ENCODE assay signal across 8 cellular contexts in genomic region chr9:129610193-129610472, GRCh38. TPM values are rescaled to one million over a fixed set of nuclear protein-coding genes. Genes with fewer than 3 reads are reported as not detected.
DNase-seq lines count a peak whose midpoint lies in the region; ATAC-seq, FAIRE-seq and TF ChIP-seq lines count a peak whose summit lies in the region.

No MANE protein-coding gene starts in this region.

- no peaks in the 10 kb centered on the region for H3K36me3 Mint-ChIP-seq in activated CD4-positive, alpha-beta T cell treated with anti-CD3 and anti-CD28 coated beads for 36 hours (ENCODE audit: low read depth)
- H3K36me3 Mint-ChIP-seq in astrocyte (ENCODE audit: low read depth, unreplicated experiment): no peaks in the 10 kb centered on the region

- H3K9ac ChIP-seq in astrocyte (ENCODE audit: low read length): peak overlapping the region; percentile 86

- no peaks in the 10 kb centered on the region for H3K27me3 ChIP-seq in astrocyte (ENCODE audit: insufficient read depth, low read length)
- H3K27me3 ChIP-seq in layer of hippocampus (ENCODE audit: control insufficient read depth, insufficient read depth, low read length): no peaks in the 10 kb centered on the region
- no peaks in the 10 kb centered on the region for H3K27me3 ChIP-seq in testis

- H3K4me3 Mint-ChIP-seq in activated CD4-positive, alpha-beta T cell treated with anti-CD3 and anti-CD28 coated beads for 36 hours: peak overlapping the region; percentile 73
- no peak overlapping the region for H3K4me3 Mint-ChIP-seq in astrocyte (ENCODE audit: unreplicated experiment)

- 1% methylated on average over 19 to 24 of the region's 24 CpGs for WGBS in testis, 2 donors

- H3K4me3 ChIP-seq in astrocyte (ENCODE audit: insufficient read depth, low read depth, low read length): peak overlapping the region; percentile 59
- H3K4me3 ChIP-seq in testis: peak overlapping the region; percentile 63 to 66

- TF ChIP-seq CTCF in astrocyte (IDR thresholded peaks at IDR 0.05; ENCODE audit: insufficient read depth, low read depth, low read length) (no peak), testis (IDR thresholded peaks at IDR 0.05) (no peak)

- H3K79me2 ChIP-seq in astrocyte (ENCODE audit: insufficient read depth, low read length): no peaks in the 10 kb centered on the region

- H3K27me3 Mint-ChIP-seq in activated CD4-positive, alpha-beta T cell treated with anti-CD3 and anti-CD28 coated beads for 36 hours: no peaks in the 10 kb centered on the region
- no peaks in the 10 kb centered on the region for H3K27me3 Mint-ChIP-seq in astrocyte (ENCODE audit: low read depth, unreplicated experiment)

- POLR2A ChIA-PET in activated CD4-positive, alpha-beta T cell treated with anti-CD3 and anti-CD28 coated beads for 36 hours (lab: Charles Lee): interaction anchor here (1.0 kb wide), 1 partner anchor 529 kb away, joined by 3 read pairs; the partner anchor contains the start of gene DOLPP1

- no peaks in the 10 kb centered on the region for H3K9me3 ChIP-seq in astrocyte (ENCODE audit: insufficient read depth, low read depth, low read length)
- no peaks in the 10 kb centered on the region for H3K9me3 ChIP-seq in testis

- H3K4me2 ChIP-seq in astrocyte (ENCODE audit: low read length): peak overlapping the region; percentile 98

- H3K27ac Mint-ChIP-seq in activated CD4-positive, alpha-beta T cell treated with anti-CD3 and anti-CD28 coated beads for 36 hours: no peak overlapping the region
- no peak overlapping the region for H3K27ac Mint-ChIP-seq in astrocyte (ENCODE audit: unreplicated experiment)

- H3K27ac ChIP-seq in astrocyte (ENCODE audit: low read depth, low read length) (peak overlapping the region; percentile 64), layer of hippocampus (ENCODE audit: low read depth, low read length) (peak overlapping the region; percentile 88), testis (peak overlapping the region; percentile 82 to 93)

- H3K9me3 Mint-ChIP-seq in activated CD4-positive, alpha-beta T cell treated with anti-CD3 and anti-CD28 coated beads for 36 hours (ENCODE audit: low read depth): no peaks in the 10 kb centered on the region
- peaks cover 2% of the 10 kb centered on the region for H3K9me3 Mint-ChIP-seq in astrocyte (ENCODE audit: unreplicated experiment)

- H3K4me1 Mint-ChIP-seq in activated CD4-positive, alpha-beta T cell treated with anti-CD3 and anti-CD28 coated beads for 36 hours: peaks cover 29% of the 10 kb centered on the region
- H3K4me1 Mint-ChIP-seq in astrocyte (ENCODE audit: low read depth, unreplicated experiment): peaks cover 12% of the 10 kb centered on the region

- intact Hi-C loops in activated CD4-positive, alpha-beta T cell treated with anti-CD3 and anti-CD28 coated beads for 36 hours (cut with DNase I, micrococcal nuclease): loop anchor here (1.0 to 2.0 kb wide), 10 partner anchors 122 to 479 kb away; no protein-coding TSS in a partner anchor
- intact Hi-C loops in testis (cut with DNase I; ENCODE audit: low total_unique reads): no loop called here

- ATAC-seq in activated CD4-positive, alpha-beta T cell treated with anti-CD3 and anti-CD28 coated beads for 36 hours: no peak
- ATAC-seq in GM19463 (IDR thresholded peaks at IDR 0.05; ENCODE audit: unreplicated experiment) (no peak), HG02798 (IDR thresholded peaks at IDR 0.05; ENCODE audit: poor library complexity, unreplicated experiment) (no peak)

- H3K36me3 ChIP-seq in astrocyte (ENCODE audit: insufficient read depth, low read length) (no peaks in the 10 kb centered on the region), testis (ENCODE audit: low read depth, missing control alignments) (no peaks in the 10 kb centered on the region)

- peak overlapping the region; percentile 77 for H2AFZ ChIP-seq in astrocyte (ENCODE audit: low read depth, low read length)

- TF ChIP-seq POLR2A in testis (IDR thresholded peaks at IDR 0.05): no peak

- H3K4me1 ChIP-seq in astrocyte (ENCODE audit: insufficient read depth, low read length) (peaks cover 21% of the 10 kb centered on the region), testis (peaks cover 31% of the 10 kb centered on the region)

- FAIRE-seq in astrocyte (lab: Jason Lieb, UNC): no peak

- CTCF ChIA-PET in activated CD4-positive, alpha-beta T cell treated with anti-CD3 and anti-CD28 coated beads for 36 hours (lab: Charles Lee): no interaction called here

- no peaks in the 10 kb centered on the region for H4K20me1 ChIP-seq in astrocyte (ENCODE audit: insufficient read depth, low read length)

- no peak for DNase-seq in activated CD4-positive, alpha-beta T cell treated with anti-CD3 and anti-CD28 coated beads for 36 hours
- no peak for DNase-seq in activated CD4-positive, alpha-beta T cell treated with anti-CD3 and anti-CD28 coated beads for 1 hour
- DNase-seq in astrocyte (ENCODE audit: low read depth) (no peak), testis (no peak)
- DNase-seq in activated CD4-positive, alpha-beta T cell treated with anti-CD3 and anti-CD28 coated beads for 48 hours: no peak

RNA-seq across cellular contexts. Expression of gene C9orf50, which starts 10.8 kb away (rescaled TPM):
- total RNA-seq in activated CD4-positive, alpha-beta T cell treated with anti-CD3 and anti-CD28 coated beads for 36 hours: not detected
- total RNA-seq in astrocyte (0.41 TPM in 1 of 2 replicates, not detected in the other), testis (1 to 10 TPM; 3.7 to 9.4 TPM)
- 14.6 TPM for polyA plus RNA-seq in testis (ENCODE audit: insufficient read depth, low read depth, low replicate concordance)

RNA-seq across cellular contexts. Expression of gene NTMT1, which starts 15.8 kb away (rescaled TPM):
- total RNA-seq in activated CD4-positive, alpha-beta T cell treated with anti-CD3 and anti-CD28 coated beads for 36 hours: 10 to 100 TPM; 50.1 to 69.2 TPM
- 54.0 and 55.1 TPM in 2 replicates for total RNA-seq in astrocyte
- 10 to 100 TPM; 71.8 to 82.6 TPM for total RNA-seq in testis
- polyA plus RNA-seq in testis (ENCODE audit: insufficient read depth, low read depth, low replicate concordance): 189 TPM

RNA-seq across cellular contexts. Expression of gene ASB6, which starts 31.8 kb away (rescaled TPM):
- total RNA-seq in activated CD4-positive, alpha-beta T cell treated with anti-CD3 and anti-CD28 coated beads for 36 hours: 10 to 100 TPM; 13.4 to 15.0 TPM
- total RNA-seq in astrocyte (21.7 and 24.3 TPM in 2 replicates), testis (10 to 100 TPM; 51.2 to 61.7 TPM)
- polyA plus RNA-seq in testis (ENCODE audit: insufficient read depth, low read depth, low replicate concordance): 21.4 TPM

RNA-seq across cellular contexts. Expression of gene PRRX2, which starts 55.3 kb away (rescaled TPM):
- under 1 TPM; 0.49 to 0.57 TPM for total RNA-seq in activated CD4-positive, alpha-beta T cell treated with anti-CD3 and anti-CD28 coated beads for 36 hours
- total RNA-seq in astrocyte (not detected in 2 replicates), testis (10 to 100 TPM; 14.6 to 19.1 TPM)
- polyA plus RNA-seq in testis (ENCODE audit: insufficient read depth, low read depth, low replicate concordance): 15.3 TPM
